In genomic region chr2:55045685-55046221, GRCh38 we compare ENCODE assay signal across 2 cellular contexts.
TF ChIP-seq lines count a peak whose summit lies in the region.

No MANE protein-coding gene starts in this region.

TF ChIP-seq in H1, 55 proteins besides CTCF, POLR2A, EP300 and RAD21:
- no peak for TF ChIP-seq BCL11A (IDR thresholded peaks at IDR 0.05; ENCODE audit: low read depth in 2 of 2, low read length in 2 of 2)
- no peak for TF ChIP-seq GABPA (IDR thresholded peaks at IDR 0.05; ENCODE audit: borderline replicate concordance, insufficient read depth, low read length)
- TF ChIP-seq SAP30 (IDR thresholded peaks at IDR 0.05; ENCODE audit: insufficient read depth, insufficient replicate concordance, low read length): no peak
- TF ChIP-seq SIN3A (conservative IDR thresholded peaks at IDR 0.05 in 1 of 2, IDR thresholded peaks at IDR 0.05 in 1 of 2; ENCODE audit: low read depth in 1 of 2, low read length in 2 of 2): no peak
- TF ChIP-seq YY1 (IDR thresholded peaks at IDR 0.05; ENCODE audit: low read depth, low read length): no peak
- TF ChIP-seq CEBPB (IDR thresholded peaks at IDR 0.05; ENCODE audit: low read depth, low read length): no peak

TF ChIP-seq in neural cell, 6 proteins besides CTCF, POLR2A, EP300 and RAD21:
- TF ChIP-seq MXI1 (conservative IDR thresholded peaks at IDR 0.05; ENCODE audit: poor library complexity, severe bottlenecking) (no peak), SMC3 (conservative IDR thresholded peaks at IDR 0.05; ENCODE audit: poor library complexity) (no peak), REST (IDR thresholded peaks at IDR 0.05; ENCODE audit: borderline replicate concordance) (no peak), TAF1 (IDR thresholded peaks at IDR 0.05; ENCODE audit: low read depth) (no peak), POLR2AphosphoS5 (IDR thresholded peaks at IDR 0.05) (no peak), EZH2 (IDR thresholded peaks at IDR 0.05; ENCODE audit: borderline replicate concordance, insufficient read depth, low read length, poor library complexity, severe bottlenecking) (no peak)
